ENCODE assay signal across 1 cellular context in the genomic region with DNA sequence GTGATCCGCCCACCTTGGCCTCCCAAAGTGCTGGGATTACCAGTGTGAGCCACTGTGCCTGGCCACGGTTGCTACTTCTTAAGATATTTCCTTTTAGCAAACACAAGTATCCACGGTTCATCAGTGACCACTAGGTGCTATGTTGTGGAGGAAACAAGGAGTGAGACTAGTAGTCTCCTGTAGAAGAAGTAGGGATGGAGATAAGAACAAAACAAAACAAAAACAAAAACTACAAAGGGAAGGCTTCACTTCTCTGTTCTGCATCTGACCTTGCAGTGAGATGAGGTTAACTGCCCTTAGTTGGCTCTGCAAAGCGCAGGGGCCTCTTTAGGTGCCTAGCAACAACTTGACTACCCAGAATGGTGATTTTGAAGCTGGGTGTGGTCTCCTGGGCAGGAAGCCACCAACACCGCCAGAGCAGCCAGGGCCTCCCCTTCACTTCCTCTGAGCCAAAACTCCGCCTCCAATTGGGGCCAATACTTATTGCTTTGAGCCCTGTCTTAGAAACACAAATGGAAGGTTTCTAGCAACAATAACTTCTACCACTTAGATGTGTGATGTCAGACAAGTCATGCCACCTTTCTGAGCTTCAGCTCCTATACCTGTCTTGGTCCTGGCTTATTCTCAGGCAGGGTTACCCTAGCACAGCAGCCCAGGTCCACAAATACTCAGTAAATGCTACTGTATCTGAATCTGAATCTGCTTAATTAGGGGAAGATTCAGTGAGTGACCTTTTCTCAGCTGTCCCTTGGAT.
TF ChIP-seq lines count a peak whose summit lies in the region.

No MANE protein-coding gene starts in this region.

TF ChIP-seq in GM12878, 131 proteins besides CTCF, POLR2A, EP300 and RAD21 (continued from another document and continues in another):
- TF ChIP-seq TAF1 (IDR thresholded peaks at IDR 0.05; ENCODE audit: borderline replicate concordance, low read depth, low read length) (peak; percentile 58; the same call in 1 of the 2 replicates), ZNF217 (IDR thresholded peaks at IDR 0.05) (no peak), EGR1 (IDR thresholded peaks at IDR 0.05; ENCODE audit: borderline replicate concordance in 1 of 2, low read depth in 2 of 2, low read length in 2 of 2) (no peak), IKZF2 (IDR thresholded peaks at IDR 0.05) (peak; percentile 51 to 65; a peak in 2 of 4 replicates), NR2C1 (IDR thresholded peaks at IDR 0.05) (peak; percentile 42; the same call in 1 of the 2 replicates), TCF7 (IDR thresholded peaks at IDR 0.05; ENCODE audit: borderline replicate concordance) (peak; percentile 69; the same call in 1 of the 2 replicates), SIX5 (IDR thresholded peaks at IDR 0.05; ENCODE audit: low read depth, low read length, severe bottlenecking) (peak; percentile 9), BACH1 (IDR thresholded peaks at IDR 0.05; ENCODE audit: borderline replicate concordance) (no peak), NFIC (IDR thresholded peaks at IDR 0.05; ENCODE audit: low read depth, low read length) (no peak), CEBPB (IDR thresholded peaks at IDR 0.05; ENCODE audit: borderline replicate concordance in 1 of 2, low read depth in 2 of 2, low read length in 2 of 2) (no peak), STAT3 (IDR thresholded peaks at IDR 0.05; ENCODE audit: low read depth, low read length) (no peak), ATF7 (IDR thresholded peaks at IDR 0.05; ENCODE audit: low read depth) (peak; percentile 53), PAX5 (IDR thresholded peaks at IDR 0.05; ENCODE audit: borderline replicate concordance, low read depth, low read length) (0 out of 2 replicates have a peak, but pooled peaks have one; percentile 24), FOS (IDR thresholded peaks at IDR 0.05; ENCODE audit: borderline replicate concordance, extremely low read depth, insufficient read length) (no peak), POU2F2 (IDR thresholded peaks at IDR 0.05; ENCODE audit: borderline replicate concordance, low read depth, low read length) (0 out of 3 replicates have a peak, but pooled peaks have one; percentile 55), SRF (IDR thresholded peaks at IDR 0.05; ENCODE audit: low read depth in 2 of 2, low read length in 2 of 2) (peak; percentile 40 to 86), NFYA (IDR thresholded peaks at IDR 0.05; ENCODE audit: borderline replicate concordance, low read depth, low read length) (no peak), ZSCAN29 (IDR thresholded peaks at IDR 0.05) (no peak), GATAD2B (conservative IDR thresholded peaks at IDR 0.05; ENCODE audit: low read depth) (no peak), BHLHE40 (IDR thresholded peaks at IDR 0.05; ENCODE audit: borderline replicate concordance in 1 of 2, low read depth in 2 of 2, low read length in 1 of 2) (no peak), SP1 (IDR thresholded peaks at IDR 0.05; ENCODE audit: low read depth, low read length) (peak; percentile 80), HCFC1 (IDR thresholded peaks at IDR 0.05; ENCODE audit: low read length) (no peak), RELA (IDR thresholded peaks at IDR 0.05; ENCODE audit: borderline replicate concordance, partially characterized antibody) (no peak), BRCA1 (IDR thresholded peaks at IDR 0.05; ENCODE audit: low read depth, low read length) (no peak), HDAC6 (IDR thresholded peaks at IDR 0.05; ENCODE audit: unreplicated experiment) (no peak), SPI1 (IDR thresholded peaks at IDR 0.05; ENCODE audit: borderline replicate concordance, insufficient read depth, low read depth, low read length) (peak; percentile 82), JUNB (IDR thresholded peaks at IDR 0.05) (no peak), CREM (IDR thresholded peaks at IDR 0.05; ENCODE audit: low read depth) (peak; percentile 42; the same call in 1 of the 2 replicates), HDGF (IDR thresholded peaks at IDR 0.05) (peak; percentile 93), YY1 (IDR thresholded peaks at IDR 0.05; ENCODE audit: low read depth, low read length) (peak; percentile 24; the same call in 1 of the 2 replicates), FOXK2 (IDR thresholded peaks at IDR 0.05) (peak; percentile 26; the same call in 1 of the 2 replicates), BCL11A (IDR thresholded peaks at IDR 0.05; ENCODE audit: low read depth, low read length) (no peak), ASH2L (IDR thresholded peaks at IDR 0.05; ENCODE audit: borderline replicate concordance, low read depth) (peak; percentile 62; the same call in 1 of the 2 replicates), GABPA (IDR thresholded peaks at IDR 0.05; ENCODE audit: low read depth) (peak; percentile 63; the same call in 1 of the 2 replicates), NRF1 (conservative IDR thresholded peaks at IDR 0.05; ENCODE audit: low read depth, low read length) (no peak), NFXL1 (IDR thresholded peaks at IDR 0.05; ENCODE audit: borderline replicate concordance) (no peak), KLF5 (IDR thresholded peaks at IDR 0.05; ENCODE audit: partially characterized antibody) (no peak), MEF2B (IDR thresholded peaks at IDR 0.05; ENCODE audit: partially characterized antibody, poor library complexity, severe bottlenecking) (no peak), RCOR1 (conservative IDR thresholded peaks at IDR 0.05; ENCODE audit: low read depth, low read length) (no peak), SIN3A (IDR thresholded peaks at IDR 0.05; ENCODE audit: low read depth, low read length) (no peak), SMAD5 (IDR thresholded peaks at IDR 0.05; ENCODE audit: low read depth) (peak; percentile 59; the same call in 1 of the 2 replicates), RB1 (IDR thresholded peaks at IDR 0.05; ENCODE audit: borderline replicate concordance) (no peak), WRNIP1 (IDR thresholded peaks at IDR 0.05; ENCODE audit: borderline replicate concordance, low read depth, low read length) (no peak), ZNF622 (IDR thresholded peaks at IDR 0.05) (no peak), ZZZ3 (IDR thresholded peaks at IDR 0.05; ENCODE audit: control insufficient read depth, insufficient read length, low read depth) (no peak), RFX5 (IDR thresholded peaks at IDR 0.05; ENCODE audit: low read depth, low read length) (peak; percentile 53; the same call in 1 of the 2 replicates), MTA3 (IDR thresholded peaks at IDR 0.05; ENCODE audit: borderline replicate concordance, low read length) (no peak), CHD1 (IDR thresholded peaks at IDR 0.05; ENCODE audit: low read depth, low read length) (no peak), SMARCA5 (IDR thresholded peaks at IDR 0.05) (peak; percentile 58; the same call in 1 of the 2 replicates)
- TF ChIP-seq, protein P1, sequence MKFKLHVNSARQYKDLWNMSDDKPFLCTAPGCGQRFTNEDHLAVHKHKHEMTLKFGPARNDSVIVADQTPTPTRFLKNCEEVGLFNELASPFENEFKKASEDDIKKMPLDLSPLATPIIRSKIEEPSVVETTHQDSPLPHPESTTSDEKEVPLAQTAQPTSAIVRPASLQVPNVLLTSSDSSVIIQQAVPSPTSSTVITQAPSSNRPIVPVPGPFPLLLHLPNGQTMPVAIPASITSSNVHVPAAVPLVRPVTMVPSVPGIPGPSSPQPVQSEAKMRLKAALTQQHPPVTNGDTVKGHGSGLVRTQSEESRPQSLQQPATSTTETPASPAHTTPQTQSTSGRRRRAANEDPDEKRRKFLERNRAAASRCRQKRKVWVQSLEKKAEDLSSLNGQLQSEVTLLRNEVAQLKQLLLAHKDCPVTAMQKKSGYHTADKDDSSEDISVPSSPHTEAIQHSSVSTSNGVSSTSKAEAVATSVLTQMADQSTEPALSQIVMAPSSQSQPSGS (IDR thresholded peaks at IDR 0.05; ENCODE audit: low read length) = no peak
- TF ChIP-seq, protein P2, sequence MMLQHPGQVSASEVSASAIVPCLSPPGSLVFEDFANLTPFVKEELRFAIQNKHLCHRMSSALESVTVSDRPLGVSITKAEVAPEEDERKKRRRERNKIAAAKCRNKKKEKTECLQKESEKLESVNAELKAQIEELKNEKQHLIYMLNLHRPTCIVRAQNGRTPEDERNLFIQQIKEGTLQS (IDR thresholded peaks at IDR 0.05; ENCODE audit: borderline replicate concordance, extremely low read depth, low read depth, low read length) = no peak
- TF ChIP-seq, protein P3, sequence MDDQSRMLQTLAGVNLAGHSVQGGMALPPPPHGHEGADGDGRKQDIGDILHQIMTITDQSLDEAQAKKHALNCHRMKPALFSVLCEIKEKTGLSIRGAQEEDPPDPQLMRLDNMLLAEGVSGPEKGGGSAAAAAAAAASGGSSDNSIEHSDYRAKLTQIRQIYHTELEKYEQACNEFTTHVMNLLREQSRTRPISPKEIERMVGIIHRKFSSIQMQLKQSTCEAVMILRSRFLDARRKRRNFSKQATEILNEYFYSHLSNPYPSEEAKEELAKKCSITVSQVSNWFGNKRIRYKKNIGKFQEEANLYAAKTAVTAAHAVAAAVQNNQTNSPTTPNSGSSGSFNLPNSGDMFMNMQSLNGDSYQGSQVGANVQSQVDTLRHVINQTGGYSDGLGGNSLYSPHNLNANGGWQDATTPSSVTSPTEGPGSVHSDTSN (IDR thresholded peaks at IDR 0.05; ENCODE audit: insufficient replicate concordance, low read depth, low read length) = peak; percentile 16
- TF ChIP-seq, protein P4, sequence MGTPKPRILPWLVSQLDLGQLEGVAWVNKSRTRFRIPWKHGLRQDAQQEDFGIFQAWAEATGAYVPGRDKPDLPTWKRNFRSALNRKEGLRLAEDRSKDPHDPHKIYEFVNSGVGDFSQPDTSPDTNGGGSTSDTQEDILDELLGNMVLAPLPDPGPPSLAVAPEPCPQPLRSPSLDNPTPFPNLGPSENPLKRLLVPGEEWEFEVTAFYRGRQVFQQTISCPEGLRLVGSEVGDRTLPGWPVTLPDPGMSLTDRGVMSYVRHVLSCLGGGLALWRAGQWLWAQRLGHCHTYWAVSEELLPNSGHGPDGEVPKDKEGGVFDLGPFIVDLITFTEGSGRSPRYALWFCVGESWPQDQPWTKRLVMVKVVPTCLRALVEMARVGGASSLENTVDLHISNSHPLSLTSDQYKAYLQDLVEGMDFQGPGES (IDR thresholded peaks at IDR 0.05) = no peak
- TF ChIP-seq, protein P5, sequence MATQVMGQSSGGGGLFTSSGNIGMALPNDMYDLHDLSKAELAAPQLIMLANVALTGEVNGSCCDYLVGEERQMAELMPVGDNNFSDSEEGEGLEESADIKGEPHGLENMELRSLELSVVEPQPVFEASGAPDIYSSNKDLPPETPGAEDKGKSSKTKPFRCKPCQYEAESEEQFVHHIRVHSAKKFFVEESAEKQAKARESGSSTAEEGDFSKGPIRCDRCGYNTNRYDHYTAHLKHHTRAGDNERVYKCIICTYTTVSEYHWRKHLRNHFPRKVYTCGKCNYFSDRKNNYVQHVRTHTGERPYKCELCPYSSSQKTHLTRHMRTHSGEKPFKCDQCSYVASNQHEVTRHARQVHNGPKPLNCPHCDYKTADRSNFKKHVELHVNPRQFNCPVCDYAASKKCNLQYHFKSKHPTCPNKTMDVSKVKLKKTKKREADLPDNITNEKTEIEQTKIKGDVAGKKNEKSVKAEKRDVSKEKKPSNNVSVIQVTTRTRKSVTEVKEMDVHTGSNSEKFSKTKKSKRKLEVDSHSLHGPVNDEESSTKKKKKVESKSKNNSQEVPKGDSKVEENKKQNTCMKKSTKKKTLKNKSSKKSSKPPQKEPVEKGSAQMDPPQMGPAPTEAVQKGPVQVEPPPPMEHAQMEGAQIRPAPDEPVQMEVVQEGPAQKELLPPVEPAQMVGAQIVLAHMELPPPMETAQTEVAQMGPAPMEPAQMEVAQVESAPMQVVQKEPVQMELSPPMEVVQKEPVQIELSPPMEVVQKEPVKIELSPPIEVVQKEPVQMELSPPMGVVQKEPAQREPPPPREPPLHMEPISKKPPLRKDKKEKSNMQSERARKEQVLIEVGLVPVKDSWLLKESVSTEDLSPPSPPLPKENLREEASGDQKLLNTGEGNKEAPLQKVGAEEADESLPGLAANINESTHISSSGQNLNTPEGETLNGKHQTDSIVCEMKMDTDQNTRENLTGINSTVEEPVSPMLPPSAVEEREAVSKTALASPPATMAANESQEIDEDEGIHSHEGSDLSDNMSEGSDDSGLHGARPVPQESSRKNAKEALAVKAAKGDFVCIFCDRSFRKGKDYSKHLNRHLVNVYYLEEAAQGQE (IDR thresholded peaks at IDR 0.05; ENCODE audit: low read depth, low read length) = no peak
- TF ChIP-seq, protein P6, sequence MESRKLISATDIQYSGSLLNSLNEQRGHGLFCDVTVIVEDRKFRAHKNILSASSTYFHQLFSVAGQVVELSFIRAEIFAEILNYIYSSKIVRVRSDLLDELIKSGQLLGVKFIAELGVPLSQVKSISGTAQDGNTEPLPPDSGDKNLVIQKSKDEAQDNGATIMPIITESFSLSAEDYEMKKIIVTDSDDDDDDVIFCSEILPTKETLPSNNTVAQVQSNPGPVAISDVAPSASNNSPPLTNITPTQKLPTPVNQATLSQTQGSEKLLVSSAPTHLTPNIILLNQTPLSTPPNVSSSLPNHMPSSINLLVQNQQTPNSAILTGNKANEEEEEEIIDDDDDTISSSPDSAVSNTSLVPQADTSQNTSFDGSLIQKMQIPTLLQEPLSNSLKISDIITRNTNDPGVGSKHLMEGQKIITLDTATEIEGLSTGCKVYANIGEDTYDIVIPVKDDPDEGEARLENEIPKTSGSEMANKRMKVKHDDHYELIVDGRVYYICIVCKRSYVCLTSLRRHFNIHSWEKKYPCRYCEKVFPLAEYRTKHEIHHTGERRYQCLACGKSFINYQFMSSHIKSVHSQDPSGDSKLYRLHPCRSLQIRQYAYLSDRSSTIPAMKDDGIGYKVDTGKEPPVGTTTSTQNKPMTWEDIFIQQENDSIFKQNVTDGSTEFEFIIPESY (IDR thresholded peaks at IDR 0.05) = no peak
- TF ChIP-seq, protein P7, sequence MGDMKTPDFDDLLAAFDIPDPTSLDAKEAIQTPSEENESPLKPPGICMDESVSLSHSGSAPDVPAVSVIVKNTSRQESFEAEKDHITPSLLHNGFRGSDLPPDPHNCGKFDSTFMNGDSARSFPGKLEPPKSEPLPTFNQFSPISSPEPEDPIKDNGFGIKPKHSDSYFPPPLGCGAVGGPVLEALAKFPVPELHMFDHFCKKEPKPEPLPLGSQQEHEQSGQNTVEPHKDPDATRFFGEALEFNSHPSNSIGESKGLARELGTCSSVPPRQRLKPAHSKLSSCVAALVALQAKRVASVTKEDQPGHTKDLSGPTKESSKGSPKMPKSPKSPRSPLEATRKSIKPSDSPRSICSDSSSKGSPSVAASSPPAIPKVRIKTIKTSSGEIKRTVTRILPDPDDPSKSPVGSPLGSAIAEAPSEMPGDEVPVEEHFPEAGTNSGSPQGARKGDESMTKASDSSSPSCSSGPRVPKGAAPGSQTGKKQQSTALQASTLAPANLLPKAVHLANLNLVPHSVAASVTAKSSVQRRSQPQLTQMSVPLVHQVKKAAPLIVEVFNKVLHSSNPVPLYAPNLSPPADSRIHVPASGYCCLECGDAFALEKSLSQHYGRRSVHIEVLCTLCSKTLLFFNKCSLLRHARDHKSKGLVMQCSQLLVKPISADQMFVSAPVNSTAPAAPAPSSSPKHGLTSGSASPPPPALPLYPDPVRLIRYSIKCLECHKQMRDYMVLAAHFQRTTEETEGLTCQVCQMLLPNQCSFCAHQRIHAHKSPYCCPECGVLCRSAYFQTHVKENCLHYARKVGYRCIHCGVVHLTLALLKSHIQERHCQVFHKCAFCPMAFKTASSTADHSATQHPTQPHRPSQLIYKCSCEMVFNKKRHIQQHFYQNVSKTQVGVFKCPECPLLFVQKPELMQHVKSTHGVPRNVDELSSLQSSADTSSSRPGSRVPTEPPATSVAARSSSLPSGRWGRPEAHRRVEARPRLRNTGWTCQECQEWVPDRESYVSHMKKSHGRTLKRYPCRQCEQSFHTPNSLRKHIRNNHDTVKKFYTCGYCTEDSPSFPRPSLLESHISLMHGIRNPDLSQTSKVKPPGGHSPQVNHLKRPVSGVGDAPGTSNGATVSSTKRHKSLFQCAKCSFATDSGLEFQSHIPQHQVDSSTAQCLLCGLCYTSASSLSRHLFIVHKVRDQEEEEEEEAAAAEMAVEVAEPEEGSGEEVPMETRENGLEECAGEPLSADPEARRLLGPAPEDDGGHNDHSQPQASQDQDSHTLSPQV (IDR thresholded peaks at IDR 0.05) = no peak
